1 cellular context compared by ENCODE assay signal in the genomic region with DNA sequence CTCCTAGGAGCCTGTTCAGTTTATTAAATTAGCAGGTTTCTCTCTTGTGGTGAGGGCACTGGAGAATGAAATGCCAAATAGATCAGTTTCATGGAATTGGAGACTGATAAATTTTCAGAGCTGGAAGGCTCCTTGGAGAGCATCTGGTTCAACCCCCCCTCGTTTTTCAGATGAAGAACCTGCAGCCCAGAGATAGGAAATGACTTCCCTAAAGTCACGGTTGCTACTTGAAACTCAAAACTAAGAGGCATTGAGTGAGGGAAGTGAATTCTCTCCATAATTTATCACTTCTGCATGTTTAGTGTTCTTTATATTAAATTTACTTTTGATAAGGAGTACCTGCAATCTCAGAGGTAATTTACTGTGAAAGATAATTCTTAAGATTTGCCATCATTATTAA.
TF ChIP-seq lines count a peak whose summit lies in the region.

No MANE protein-coding gene starts in this region.

TF ChIP-seq in K562, 482 proteins besides CTCF, POLR2A, EP300 and RAD21 (continued from another document and continues in another):
- TF ChIP-seq PRDM10 (IDR thresholded peaks at IDR 0.05; ENCODE audit: partially characterized antibody) (peak; percentile 81), TAL1 (IDR thresholded peaks at IDR 0.05) (peak; percentile 85), MGA (IDR thresholded peaks at IDR 0.05) (no peak), SMARCB1 (IDR thresholded peaks at IDR 0.05; ENCODE audit: insufficient read length, low read depth) (no peak), AFF1 (IDR thresholded peaks at IDR 0.05; ENCODE audit: low read depth in 1 of 2, partially characterized antibody in 2 of 2) (no peak), MCM5 (IDR thresholded peaks at IDR 0.05; ENCODE audit: low read depth) (no peak), MEF2A (IDR thresholded peaks at IDR 0.05; ENCODE audit: control insufficient read depth, low read depth, low read length) (no peak), ARID2 (IDR thresholded peaks at IDR 0.05) (no peak), SREBF1 (IDR thresholded peaks at IDR 0.05; ENCODE audit: borderline replicate concordance, low read depth, low read length) (no peak), MIER1 (IDR thresholded peaks at IDR 0.05; ENCODE audit: low read depth) (no peak), MEIS2 (IDR thresholded peaks at IDR 0.05; ENCODE audit: partially characterized antibody) (peak; percentile 66), KLF13 (tag; IDR thresholded peaks at IDR 0.05; ENCODE audit: borderline replicate concordance, low read depth) (no peak), RNF219 (CRISPR knock-in tag; IDR thresholded peaks at IDR 0.05) (no peak), U2AF2 (optimal IDR thresholded peaks at IDR 0.05; ENCODE audit: low read depth, low read length) (no peak), HNRNPLL (IDR thresholded peaks at IDR 0.05; ENCODE audit: low read depth, low read length, poor library complexity, severe bottlenecking) (no peak), E2F8 (IDR thresholded peaks at IDR 0.05; ENCODE audit: low read depth, partially characterized antibody) (no peak), ZNF695 (CRISPR knock-in tag; IDR thresholded peaks at IDR 0.05) (no peak), SNIP1 (IDR thresholded peaks at IDR 0.05; ENCODE audit: low read depth) (no peak), HDAC8 (tag; IDR thresholded peaks at IDR 0.05) (no peak), CREBBP (IDR thresholded peaks at IDR 0.05; ENCODE audit: low read depth, low read length) (no peak)
- TF ChIP-seq, protein P1, sequence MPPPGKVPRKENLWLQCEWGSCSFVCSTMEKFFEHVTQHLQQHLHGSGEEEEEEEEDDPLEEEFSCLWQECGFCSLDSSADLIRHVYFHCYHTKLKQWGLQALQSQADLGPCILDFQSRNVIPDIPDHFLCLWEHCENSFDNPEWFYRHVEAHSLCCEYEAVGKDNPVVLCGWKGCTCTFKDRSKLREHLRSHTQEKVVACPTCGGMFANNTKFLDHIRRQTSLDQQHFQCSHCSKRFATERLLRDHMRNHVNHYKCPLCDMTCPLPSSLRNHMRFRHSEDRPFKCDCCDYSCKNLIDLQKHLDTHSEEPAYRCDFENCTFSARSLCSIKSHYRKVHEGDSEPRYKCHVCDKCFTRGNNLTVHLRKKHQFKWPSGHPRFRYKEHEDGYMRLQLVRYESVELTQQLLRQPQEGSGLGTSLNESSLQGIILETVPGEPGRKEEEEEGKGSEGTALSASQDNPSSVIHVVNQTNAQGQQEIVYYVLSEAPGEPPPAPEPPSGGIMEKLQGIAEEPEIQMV (tag; conservative IDR thresholded peaks at IDR 0.05; ENCODE audit: low read depth), result no peak
